ENCODE assay signal across 1 cellular context in the genomic region with DNA sequence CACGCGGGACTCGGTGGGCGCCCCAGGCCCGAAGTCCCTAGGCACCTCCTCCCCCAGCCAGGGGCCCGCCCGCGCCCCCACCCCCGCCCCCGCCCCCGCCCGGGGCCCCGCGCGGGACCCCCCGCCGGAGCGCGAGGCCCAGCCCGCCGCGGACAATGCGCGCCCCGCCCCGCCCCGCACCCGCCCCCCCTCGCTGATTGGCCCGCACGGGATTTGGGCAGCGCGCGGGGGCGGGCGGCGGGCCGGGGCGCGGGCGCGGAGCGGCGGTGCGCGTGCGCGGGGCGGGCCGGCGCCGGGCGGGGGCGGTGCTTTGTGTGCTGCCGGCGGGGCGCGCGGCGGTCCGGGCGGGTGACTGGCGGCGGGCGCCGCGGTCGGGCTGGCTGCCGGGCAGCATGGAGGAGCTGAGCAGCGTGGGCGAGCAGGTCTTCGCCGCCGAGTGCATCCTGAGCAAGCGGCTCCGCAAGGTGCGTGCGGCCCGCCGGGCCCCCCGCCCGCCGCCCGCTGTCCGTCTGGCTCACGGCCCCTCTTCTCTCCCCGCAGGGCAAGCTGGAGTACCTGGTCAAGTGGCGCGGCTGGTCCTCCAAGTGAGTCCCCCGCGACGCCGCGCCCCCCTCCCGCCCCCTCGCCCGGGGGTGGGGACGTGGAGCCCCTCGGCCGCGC.
TF ChIP-seq lines count a peak whose summit lies in the region.

A gene (plus strand): TSS at position 305 of the 660 bp plus-strand sequence. CDS start 88 bp downstream, at position 393.

TF ChIP-seq in GM12878, 131 proteins besides CTCF, POLR2A, EP300 and RAD21 (continued from another document and continues in another):
- TF ChIP-seq, protein P1, sequence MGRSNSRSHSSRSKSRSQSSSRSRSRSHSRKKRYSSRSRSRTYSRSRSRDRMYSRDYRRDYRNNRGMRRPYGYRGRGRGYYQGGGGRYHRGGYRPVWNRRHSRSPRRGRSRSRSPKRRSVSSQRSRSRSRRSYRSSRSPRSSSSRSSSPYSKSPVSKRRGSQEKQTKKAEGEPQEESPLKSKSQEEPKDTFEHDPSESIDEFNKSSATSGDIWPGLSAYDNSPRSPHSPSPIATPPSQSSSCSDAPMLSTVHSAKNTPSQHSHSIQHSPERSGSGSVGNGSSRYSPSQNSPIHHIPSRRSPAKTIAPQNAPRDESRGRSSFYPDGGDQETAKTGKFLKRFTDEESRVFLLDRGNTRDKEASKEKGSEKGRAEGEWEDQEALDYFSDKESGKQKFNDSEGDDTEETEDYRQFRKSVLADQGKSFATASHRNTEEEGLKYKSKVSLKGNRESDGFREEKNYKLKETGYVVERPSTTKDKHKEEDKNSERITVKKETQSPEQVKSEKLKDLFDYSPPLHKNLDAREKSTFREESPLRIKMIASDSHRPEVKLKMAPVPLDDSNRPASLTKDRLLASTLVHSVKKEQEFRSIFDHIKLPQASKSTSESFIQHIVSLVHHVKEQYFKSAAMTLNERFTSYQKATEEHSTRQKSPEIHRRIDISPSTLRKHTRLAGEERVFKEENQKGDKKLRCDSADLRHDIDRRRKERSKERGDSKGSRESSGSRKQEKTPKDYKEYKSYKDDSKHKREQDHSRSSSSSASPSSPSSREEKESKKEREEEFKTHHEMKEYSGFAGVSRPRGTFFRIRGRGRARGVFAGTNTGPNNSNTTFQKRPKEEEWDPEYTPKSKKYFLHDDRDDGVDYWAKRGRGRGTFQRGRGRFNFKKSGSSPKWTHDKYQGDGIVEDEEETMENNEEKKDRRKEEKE (IDR thresholded peaks at IDR 0.05): no peak
- TF ChIP-seq, protein P2, sequence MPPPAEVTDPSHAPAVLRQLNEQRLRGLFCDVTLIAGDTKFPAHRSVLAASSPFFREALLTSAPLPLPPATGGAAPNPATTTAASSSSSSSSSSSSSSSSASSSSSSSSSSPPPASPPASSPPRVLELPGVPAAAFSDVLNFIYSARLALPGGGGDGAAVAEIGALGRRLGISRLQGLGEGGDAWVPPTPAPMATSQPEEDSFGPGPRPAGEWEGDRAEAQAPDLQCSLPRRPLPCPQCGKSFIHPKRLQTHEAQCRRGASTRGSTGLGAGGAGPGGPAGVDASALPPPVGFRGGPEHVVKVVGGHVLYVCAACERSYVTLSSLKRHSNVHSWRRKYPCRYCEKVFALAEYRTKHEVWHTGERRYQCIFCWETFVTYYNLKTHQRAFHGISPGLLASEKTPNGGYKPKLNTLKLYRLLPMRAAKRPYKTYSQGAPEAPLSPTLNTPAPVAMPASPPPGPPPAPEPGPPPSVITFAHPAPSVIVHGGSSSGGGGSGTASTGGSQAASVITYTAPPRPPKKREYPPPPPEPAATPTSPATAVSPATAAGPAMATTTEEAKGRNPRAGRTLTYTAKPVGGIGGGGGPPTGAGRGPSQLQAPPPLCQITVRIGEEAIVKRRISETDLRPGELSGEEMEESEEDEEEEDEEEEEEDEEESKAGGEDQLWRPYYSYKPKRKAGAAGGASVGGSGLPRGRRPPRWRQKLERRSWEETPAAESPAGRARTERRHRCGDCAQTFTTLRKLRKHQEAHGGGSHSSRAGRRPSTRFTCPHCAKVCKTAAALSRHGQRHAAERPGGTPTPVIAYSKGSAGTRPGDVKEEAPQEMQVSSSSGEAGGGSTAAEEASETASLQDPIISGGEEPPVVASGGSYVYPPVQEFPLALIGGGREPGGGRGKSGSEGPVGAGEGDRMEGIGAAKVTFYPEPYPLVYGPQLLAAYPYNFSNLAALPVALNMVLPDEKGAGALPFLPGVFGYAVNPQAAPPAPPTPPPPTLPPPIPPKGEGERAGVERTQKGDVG (CRISPR knock-in tag; IDR thresholded peaks at IDR 0.05): no peak
- TF ChIP-seq ZSCAN29 (IDR thresholded peaks at IDR 0.05) (no peak), SMC3 (IDR thresholded peaks at IDR 0.05; ENCODE audit: borderline replicate concordance, low read length) (no peak), TCF7 (IDR thresholded peaks at IDR 0.05; ENCODE audit: borderline replicate concordance) (no peak), HCFC1 (IDR thresholded peaks at IDR 0.05; ENCODE audit: low read length) (no peak), ZNF384 (IDR thresholded peaks at IDR 0.05; ENCODE audit: borderline replicate concordance, low read depth, low read length) (no peak), STAT3 (IDR thresholded peaks at IDR 0.05; ENCODE audit: low read depth, low read length) (no peak), GABPA (IDR thresholded peaks at IDR 0.05; ENCODE audit: low read depth) (no peak), BHLHE40 (IDR thresholded peaks at IDR 0.05; ENCODE audit: borderline replicate concordance in 1 of 2, low read depth in 2 of 2, low read length in 1 of 2) (peak in 1 of 2 experiments; percentile 55; a peak in 2 of 4 replicates), IRF4 (IDR thresholded peaks at IDR 0.05; ENCODE audit: low read depth, low read length) (no peak), KLF5 (IDR thresholded peaks at IDR 0.05; ENCODE audit: partially characterized antibody) (no peak), JUNB (IDR thresholded peaks at IDR 0.05) (no peak), IKZF2 (IDR thresholded peaks at IDR 0.05) (no peak), SIN3A (IDR thresholded peaks at IDR 0.05; ENCODE audit: low read depth, low read length) (no peak), SUPT20H (IDR thresholded peaks at IDR 0.05; ENCODE audit: borderline replicate concordance, control insufficient read depth, low read depth, low read length) (no peak), ZNF622 (IDR thresholded peaks at IDR 0.05) (no peak), SRF (IDR thresholded peaks at IDR 0.05; ENCODE audit: low read depth in 2 of 2, low read length in 2 of 2) (no peak), SREBF2 (IDR thresholded peaks at IDR 0.05; ENCODE audit: low read length) (no peak), RB1 (IDR thresholded peaks at IDR 0.05; ENCODE audit: borderline replicate concordance) (no peak), ASH2L (IDR thresholded peaks at IDR 0.05; ENCODE audit: borderline replicate concordance, low read depth) (no peak), GATAD2B (conservative IDR thresholded peaks at IDR 0.05; ENCODE audit: low read depth) (peak; percentile 51), TCF3 (IDR thresholded peaks at IDR 0.05; ENCODE audit: borderline replicate concordance, insufficient read depth, low read depth, low read length) (no peak), POLR2AphosphoS2 (IDR thresholded peaks at IDR 0.05; ENCODE audit: low read depth, low read length) (no peak), LARP7 (IDR thresholded peaks at IDR 0.05) (0 out of 2 replicates have a peak, but pooled peaks have one; percentile 54), WRNIP1 (IDR thresholded peaks at IDR 0.05; ENCODE audit: borderline replicate concordance, low read depth, low read length) (no peak), MTA2 (IDR thresholded peaks at IDR 0.05; ENCODE audit: low read depth) (no peak), POLR2AphosphoS5 (IDR thresholded peaks at IDR 0.05; ENCODE audit: low read length) (no peak), NR2C2 (IDR thresholded peaks at IDR 0.05; ENCODE audit: borderline replicate concordance, control insufficient read depth, insufficient read length, low read depth) (no peak), TCF12 (IDR thresholded peaks at IDR 0.05; ENCODE audit: low read depth, low read length) (no peak), SREBF1 (IDR thresholded peaks at IDR 0.05; ENCODE audit: low read length) (no peak), FOXM1 (IDR thresholded peaks at IDR 0.05; ENCODE audit: low read depth, low read length) (no peak), ZNF274 (IDR thresholded peaks at IDR 0.05; ENCODE audit: insufficient read depth, insufficient read length) (no peak)
- TF ChIP-seq, protein P3, sequence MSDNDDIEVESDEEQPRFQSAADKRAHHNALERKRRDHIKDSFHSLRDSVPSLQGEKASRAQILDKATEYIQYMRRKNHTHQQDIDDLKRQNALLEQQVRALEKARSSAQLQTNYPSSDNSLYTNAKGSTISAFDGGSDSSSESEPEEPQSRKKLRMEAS (IDR thresholded peaks at IDR 0.05; ENCODE audit: low read depth, low read length): no peak
- TF ChIP-seq, protein P4, sequence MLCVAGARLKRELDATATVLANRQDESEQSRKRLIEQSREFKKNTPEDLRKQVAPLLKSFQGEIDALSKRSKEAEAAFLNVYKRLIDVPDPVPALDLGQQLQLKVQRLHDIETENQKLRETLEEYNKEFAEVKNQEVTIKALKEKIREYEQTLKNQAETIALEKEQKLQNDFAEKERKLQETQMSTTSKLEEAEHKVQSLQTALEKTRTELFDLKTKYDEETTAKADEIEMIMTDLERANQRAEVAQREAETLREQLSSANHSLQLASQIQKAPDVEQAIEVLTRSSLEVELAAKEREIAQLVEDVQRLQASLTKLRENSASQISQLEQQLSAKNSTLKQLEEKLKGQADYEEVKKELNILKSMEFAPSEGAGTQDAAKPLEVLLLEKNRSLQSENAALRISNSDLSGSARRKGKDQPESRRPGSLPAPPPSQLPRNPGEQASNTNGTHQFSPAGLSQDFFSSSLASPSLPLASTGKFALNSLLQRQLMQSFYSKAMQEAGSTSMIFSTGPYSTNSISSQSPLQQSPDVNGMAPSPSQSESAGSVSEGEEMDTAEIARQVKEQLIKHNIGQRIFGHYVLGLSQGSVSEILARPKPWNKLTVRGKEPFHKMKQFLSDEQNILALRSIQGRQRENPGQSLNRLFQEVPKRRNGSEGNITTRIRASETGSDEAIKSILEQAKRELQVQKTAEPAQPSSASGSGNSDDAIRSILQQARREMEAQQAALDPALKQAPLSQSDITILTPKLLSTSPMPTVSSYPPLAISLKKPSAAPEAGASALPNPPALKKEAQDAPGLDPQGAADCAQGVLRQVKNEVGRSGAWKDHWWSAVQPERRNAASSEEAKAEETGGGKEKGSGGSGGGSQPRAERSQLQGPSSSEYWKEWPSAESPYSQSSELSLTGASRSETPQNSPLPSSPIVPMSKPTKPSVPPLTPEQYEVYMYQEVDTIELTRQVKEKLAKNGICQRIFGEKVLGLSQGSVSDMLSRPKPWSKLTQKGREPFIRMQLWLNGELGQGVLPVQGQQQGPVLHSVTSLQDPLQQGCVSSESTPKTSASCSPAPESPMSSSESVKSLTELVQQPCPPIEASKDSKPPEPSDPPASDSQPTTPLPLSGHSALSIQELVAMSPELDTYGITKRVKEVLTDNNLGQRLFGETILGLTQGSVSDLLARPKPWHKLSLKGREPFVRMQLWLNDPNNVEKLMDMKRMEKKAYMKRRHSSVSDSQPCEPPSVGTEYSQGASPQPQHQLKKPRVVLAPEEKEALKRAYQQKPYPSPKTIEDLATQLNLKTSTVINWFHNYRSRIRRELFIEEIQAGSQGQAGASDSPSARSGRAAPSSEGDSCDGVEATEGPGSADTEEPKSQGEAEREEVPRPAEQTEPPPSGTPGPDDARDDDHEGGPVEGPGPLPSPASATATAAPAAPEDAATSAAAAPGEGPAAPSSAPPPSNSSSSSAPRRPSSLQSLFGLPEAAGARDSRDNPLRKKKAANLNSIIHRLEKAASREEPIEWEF (IDR thresholded peaks at IDR 0.05; ENCODE audit: insufficient replicate concordance, low read depth, low read length): no peak
- TF ChIP-seq, protein P5, sequence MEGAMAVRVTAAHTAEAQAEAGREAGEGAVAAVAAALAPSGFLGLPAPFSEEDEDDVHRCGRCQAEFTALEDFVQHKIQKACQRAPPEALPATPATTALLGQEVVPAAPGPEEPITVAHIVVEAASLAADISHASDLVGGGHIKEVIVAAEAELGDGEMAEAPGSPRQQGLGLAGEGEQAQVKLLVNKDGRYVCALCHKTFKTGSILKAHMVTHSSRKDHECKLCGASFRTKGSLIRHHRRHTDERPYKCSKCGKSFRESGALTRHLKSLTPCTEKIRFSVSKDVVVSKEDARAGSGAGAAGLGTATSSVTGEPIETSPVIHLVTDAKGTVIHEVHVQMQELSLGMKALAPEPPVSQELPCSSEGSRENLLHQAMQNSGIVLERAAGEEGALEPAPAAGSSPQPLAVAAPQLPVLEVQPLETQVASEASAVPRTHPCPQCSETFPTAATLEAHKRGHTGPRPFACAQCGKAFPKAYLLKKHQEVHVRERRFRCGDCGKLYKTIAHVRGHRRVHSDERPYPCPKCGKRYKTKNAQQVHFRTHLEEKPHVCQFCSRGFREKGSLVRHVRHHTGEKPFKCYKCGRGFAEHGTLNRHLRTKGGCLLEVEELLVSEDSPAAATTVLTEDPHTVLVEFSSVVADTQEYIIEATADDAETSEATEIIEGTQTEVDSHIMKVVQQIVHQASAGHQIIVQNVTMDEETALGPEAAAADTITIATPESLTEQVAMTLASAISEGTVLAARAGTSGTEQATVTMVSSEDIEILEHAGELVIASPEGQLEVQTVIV (IDR thresholded peaks at IDR 0.05; ENCODE audit: borderline replicate concordance, partially characterized antibody): no peak
- TF ChIP-seq, protein P6, sequence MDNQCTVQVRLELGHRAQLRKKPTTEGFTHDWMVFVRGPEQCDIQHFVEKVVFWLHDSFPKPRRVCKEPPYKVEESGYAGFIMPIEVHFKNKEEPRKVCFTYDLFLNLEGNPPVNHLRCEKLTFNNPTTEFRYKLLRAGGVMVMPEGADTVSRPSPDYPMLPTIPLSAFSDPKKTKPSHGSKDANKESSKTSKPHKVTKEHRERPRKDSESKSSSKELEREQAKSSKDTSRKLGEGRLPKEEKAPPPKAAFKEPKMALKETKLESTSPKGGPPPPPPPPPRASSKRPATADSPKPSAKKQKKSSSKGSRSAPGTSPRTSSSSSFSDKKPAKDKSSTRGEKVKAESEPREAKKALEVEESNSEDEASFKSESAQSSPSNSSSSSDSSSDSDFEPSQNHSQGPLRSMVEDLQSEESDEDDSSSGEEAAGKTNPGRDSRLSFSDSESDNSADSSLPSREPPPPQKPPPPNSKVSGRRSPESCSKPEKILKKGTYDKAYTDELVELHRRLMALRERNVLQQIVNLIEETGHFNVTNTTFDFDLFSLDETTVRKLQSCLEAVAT (IDR thresholded peaks at IDR 0.05): no peak
- TF ChIP-seq, protein P7, sequence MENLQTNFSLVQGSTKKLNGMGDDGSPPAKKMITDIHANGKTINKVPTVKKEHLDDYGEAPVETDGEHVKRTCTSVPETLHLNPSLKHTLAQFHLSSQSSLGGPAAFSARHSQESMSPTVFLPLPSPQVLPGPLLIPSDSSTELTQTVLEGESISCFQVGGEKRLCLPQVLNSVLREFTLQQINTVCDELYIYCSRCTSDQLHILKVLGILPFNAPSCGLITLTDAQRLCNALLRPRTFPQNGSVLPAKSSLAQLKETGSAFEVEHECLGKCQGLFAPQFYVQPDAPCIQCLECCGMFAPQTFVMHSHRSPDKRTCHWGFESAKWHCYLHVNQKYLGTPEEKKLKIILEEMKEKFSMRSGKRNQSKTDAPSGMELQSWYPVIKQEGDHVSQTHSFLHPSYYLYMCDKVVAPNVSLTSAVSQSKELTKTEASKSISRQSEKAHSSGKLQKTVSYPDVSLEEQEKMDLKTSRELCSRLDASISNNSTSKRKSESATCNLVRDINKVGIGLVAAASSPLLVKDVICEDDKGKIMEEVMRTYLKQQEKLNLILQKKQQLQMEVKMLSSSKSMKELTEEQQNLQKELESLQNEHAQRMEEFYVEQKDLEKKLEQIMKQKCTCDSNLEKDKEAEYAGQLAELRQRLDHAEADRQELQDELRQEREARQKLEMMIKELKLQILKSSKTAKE (IDR thresholded peaks at IDR 0.05; ENCODE audit: low read depth, poor library complexity, severe bottlenecking): no peak
- TF ChIP-seq, protein P8, sequence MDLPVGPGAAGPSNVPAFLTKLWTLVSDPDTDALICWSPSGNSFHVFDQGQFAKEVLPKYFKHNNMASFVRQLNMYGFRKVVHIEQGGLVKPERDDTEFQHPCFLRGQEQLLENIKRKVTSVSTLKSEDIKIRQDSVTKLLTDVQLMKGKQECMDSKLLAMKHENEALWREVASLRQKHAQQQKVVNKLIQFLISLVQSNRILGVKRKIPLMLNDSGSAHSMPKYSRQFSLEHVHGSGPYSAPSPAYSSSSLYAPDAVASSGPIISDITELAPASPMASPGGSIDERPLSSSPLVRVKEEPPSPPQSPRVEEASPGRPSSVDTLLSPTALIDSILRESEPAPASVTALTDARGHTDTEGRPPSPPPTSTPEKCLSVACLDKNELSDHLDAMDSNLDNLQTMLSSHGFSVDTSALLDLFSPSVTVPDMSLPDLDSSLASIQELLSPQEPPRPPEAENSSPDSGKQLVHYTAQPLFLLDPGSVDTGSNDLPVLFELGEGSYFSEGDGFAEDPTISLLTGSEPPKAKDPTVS (IDR thresholded peaks at IDR 0.05; ENCODE audit: low read depth, low read length): no peak
